In genomic region chr20:17590245-17590644, GRCh38 we compare ENCODE assay signal across 23 cellular contexts. TPM values are rescaled to one million over a fixed set of nuclear protein-coding genes. Genes with fewer than 3 reads are reported as not detected.
A peak's percentile ranks its signal among the peaks of the same experiment; 100 is the strongest.
DNase-seq lines count a peak whose midpoint lies in the region; ATAC-seq, FAIRE-seq and TF ChIP-seq lines count a peak whose summit lies in the region.
"Had no signal": no experiment of that assay in that cellular context is flagged by ENCODE, and none has a peak within 500 bp of the region (broad histone marks: within the 10 kb centered on the region; RNA-seq: fewer than 3 reads in every experiment).

No MANE protein-coding gene starts in this region.

- H3K36me3 ChIP-seq in GM23338 (ENCODE audit: insufficient read depth) = no peaks in the 10 kb centered on the region
- H3K36me3 ChIP-seq in adipocyte (ENCODE audit: control insufficient read depth, insufficient read depth, low read length, severe bottlenecking) = peaks cover 12% of the 10 kb centered on the region
- peaks cover 0 to 7% (median 3%) of the 10 kb centered on the region in 4 donors for H3K36me3 ChIP-seq in stomach
- no peaks in the 10 kb centered on the region for H3K36me3 ChIP-seq in HAP-1 (replicated peaks)

- intact Hi-C loops in stomach (cut with DNase I; ENCODE audit: low total_unique reads) = no loop called here

- ATAC-seq in GM23338 (no peak), HG02884 (IDR thresholded peaks at IDR 0.05; ENCODE audit: unreplicated experiment) (no peak)

- H3K27me3 ChIP-seq in GM23338 (ENCODE audit: insufficient read depth) = no peaks in the 10 kb centered on the region
- no peaks in the 10 kb centered on the region for H3K27me3 ChIP-seq in adipocyte (replicated peaks; ENCODE audit: control insufficient read depth, insufficient read depth, low read length)
- no peaks in the 10 kb centered on the region for H3K27me3 ChIP-seq in stomach
- H3K27me3 ChIP-seq in HAP-1 (ENCODE audit: low read depth) = no peaks in the 10 kb centered on the region

- H4K20me1 ChIP-seq in GM23338 (replicated peaks; ENCODE audit: insufficient read depth) = peaks cover 17% of the 10 kb centered on the region

- peak; percentile 45 for FAIRE-seq in islet of Langerhans (lab: Jason Lieb, UNC)
- FAIRE-seq: H54, HTR-8/SVneo had no signal

- no peaks in the 10 kb centered on the region for H3K9me3 Mint-ChIP-seq in GM23338
- H3K9me3 Mint-ChIP-seq: activated naive CD8-positive, alpha-beta T cell treated with anti-CD3 and anti-CD28 coated beads, Interleukin-2, amount 10 ng/mL, durations not matched to agents 7 days and 5 days; endodermal cell; stimulated activated naive CD8-positive, alpha-beta T cell treated with anti-CD3 and anti-CD28 coated beads, Interleukin-15, Interleukin-2, amounts not matched to agents 100 ng/mL and 50 ng/mL, for 24 hours had no signal

- H3K9me2 ChIP-seq in GM23338 (ENCODE audit: insufficient read depth) = no peaks in the 10 kb centered on the region

- no peaks in the 10 kb centered on the region for H3K9me3 ChIP-seq in adipocyte (ENCODE audit: control insufficient read depth, low read length)
- H3K9me3 ChIP-seq in stomach = no peaks in the 10 kb centered on the region
- no peaks in the 10 kb centered on the region for H3K9me3 ChIP-seq in HAP-1

- H3K9ac ChIP-seq in adipocyte (ENCODE audit: low read length) = no peak overlapping the region

- H3K79me2 ChIP-seq in GM23338 (replicated peaks; ENCODE audit: insufficient read depth) = peaks cover 100% of the 10 kb centered on the region

- in situ Hi-C loops in HAP-1 (cut with MboI; ENCODE audit: low sequenced_read_pairs) = no loop called here

- 0 out of 2 replicates have a peak overlapping the region, but pooled peaks have one; percentile 6 for H3K27ac Mint-ChIP-seq in GM23338
- H3K27ac Mint-ChIP-seq: activated naive CD8-positive, alpha-beta T cell treated with anti-CD3 and anti-CD28 coated beads, Interleukin-2, amount 10 ng/mL, durations not matched to agents 7 days and 5 days; endodermal cell; stimulated activated naive CD8-positive, alpha-beta T cell treated with anti-CD3 and anti-CD28 coated beads, Interleukin-15, Interleukin-2, amounts not matched to agents 100 ng/mL and 50 ng/mL, for 24 hours had no signal

- DNase-seq in GM23338 (ENCODE audit: low spot score) (no peak), adipocyte (ENCODE audit: low read depth) (peak; percentile 32), stomach (no peak), DMS53 (lab: John Stamatoyannopoulos, UW) (no peak), HAP-1 (ENCODE audit: low spot score in 2 of 2) (no peak), NCI-H146 treated with DMSO at 0.1 percent for 48 hours (lab: John Stamatoyannopoulos, UW; ENCODE audit: unreplicated experiment) (no peak)
- DNase-seq: activated CD4-positive, alpha-beta T cell treated with anti-CD3 and anti-CD28 coated beads for 48 hours; activated naive CD8-positive, alpha-beta T cell treated with anti-CD3 and anti-CD28 coated beads, Interleukin-2, amount 10 ng/mL, durations not matched to agents 7 days and 5 days; activated T-cell treated with anti-CD3 and anti-CD28 coated beads for 4 hours; central memory CD4-positive, alpha-beta T cell; COR-L47; endodermal cell; GDM1; left cardiac atrium; NCI-H1694 treated with DMSO at 0.1 percent for 48 hours; NCI-H446 treated with DMSO at 0.1 percent for 48 hours; SHP77; stimulated activated CD4-positive, alpha-beta T cell treated with anti-CD3 and anti-CD28 coated beads, Interleukin-15, amount 100 ng/mL, for 24 hours had no signal

- no peaks in the 10 kb centered on the region for H3F3A ChIP-seq in GM23338 (replicated peaks; ENCODE audit: low read depth)

- H2AFZ ChIP-seq in GM23338 = no peak overlapping the region

- TF ChIP-seq EP300 in stomach (IDR thresholded peaks at IDR 0.05) = no peak

- H3K4me3 Mint-ChIP-seq in GM23338 = no peak overlapping the region
- H3K4me3 Mint-ChIP-seq: activated naive CD8-positive, alpha-beta T cell treated with anti-CD3 and anti-CD28 coated beads, Interleukin-2, amount 10 ng/mL, durations not matched to agents 7 days and 5 days; endodermal cell; stimulated activated naive CD8-positive, alpha-beta T cell treated with anti-CD3 and anti-CD28 coated beads, Interleukin-15, Interleukin-2, amounts not matched to agents 100 ng/mL and 50 ng/mL, for 24 hours had no signal

- peaks cover 29% of the 10 kb centered on the region for H3K4me1 Mint-ChIP-seq in GM23338

- 14 to 39% (median 18%) methylated on average over 1 of the region's 1 CpG for WGBS in stomach, 5 donors

- H3K4me3 ChIP-seq in GM23338 = no peak overlapping the region
- no peak overlapping the region for H3K4me3 ChIP-seq in adipocyte (ENCODE audit: low read length)
- H3K4me3 ChIP-seq in stomach = peak overlapping the region in 1 of 4 donors; percentile 10
- H3K4me3 ChIP-seq in HAP-1 = no peak overlapping the region

- no peak for TF ChIP-seq CTCF in GM23338 (conservative IDR thresholded peaks at IDR 0.05; ENCODE audit: low read depth in 2 of 2)
- TF ChIP-seq CTCF in stomach (IDR thresholded peaks at IDR 0.05) = no peak

- no peak overlapping the region for H3K4me2 ChIP-seq in GM23338

- H3K27me3 Mint-ChIP-seq in GM23338 (ENCODE audit: insufficient read depth, low read depth, poor library complexity) = peaks cover 1% of the 10 kb centered on the region
- H3K27me3 Mint-ChIP-seq: activated naive CD8-positive, alpha-beta T cell treated with anti-CD3 and anti-CD28 coated beads, Interleukin-2, amount 10 ng/mL, durations not matched to agents 7 days and 5 days; stimulated activated naive CD8-positive, alpha-beta T cell treated with anti-CD3 and anti-CD28 coated beads, Interleukin-15, Interleukin-2, amounts not matched to agents 100 ng/mL and 50 ng/mL, for 24 hours had no signal

- H3K4me1 ChIP-seq in GM23338 (ENCODE audit: insufficient read depth) (peaks cover 5% of the 10 kb centered on the region; the same call in 1 of the 2 replicates), adipocyte (ENCODE audit: control insufficient read depth, insufficient read depth, low read length) (peaks cover 31% of the 10 kb centered on the region), stomach (peaks cover 61 to 100% (median 85%) of the 10 kb centered on the region in 4 donors), HAP-1 (no peaks in the 10 kb centered on the region; the same call in none of the 2 replicates)

- peaks cover 2% of the 10 kb centered on the region; the same call in 1 of the 3 replicates for H3K36me3 Mint-ChIP-seq in GM23338 (ENCODE audit: low read depth)

- TF ChIP-seq POLR2A in stomach (IDR thresholded peaks at IDR 0.05) = no peak

- H3K27ac ChIP-seq in GM23338 (ENCODE audit: low read depth) = no peak overlapping the region
- peak overlapping the region in 4 of 5 donors; percentile 57 to 80 (median 74) for H3K27ac ChIP-seq in stomach

TF ChIP-seq in GM23338, 12 proteins besides CTCF, POLR2A, EP300 and RAD21 (continues in another document):
- TF ChIP-seq EZH2 (IDR thresholded peaks at IDR 0.05; ENCODE audit: low read depth, unreplicated experiment) = no peak
- TF ChIP-seq POLR2AphosphoS5 (IDR thresholded peaks at IDR 0.05; ENCODE audit: low read depth) = no peak

RNA-seq across cellular contexts. Expression of gene DSTN, which starts 20.4 kb away (rescaled TPM):
- 145 and 162 TPM in 2 replicates for total RNA-seq in GM23338 (2014; rRNA removed; shearing (Covaris generic))
- 456 and 459 TPM in 2 replicates for polyA plus RNA-seq in GM23338 (2016; fragmentation: Nextera tagmentation; extraction: Ambion mirVana)
- total RNA-seq in stomach = 1,000 to 10,000 TPM in 1 of 5 donors, 100 to 1,000 TPM in 4; 334 to 1,254 (median 555) TPM
- 100 to 1,000 TPM; 464 to 624 (median 598) TPM for polyA plus RNA-seq in stomach

RNA-seq across cellular contexts. Expression of gene BFSP1, which starts 59.1 kb away (rescaled TPM):
- total RNA-seq in GM23338 (2014; rRNA removed; shearing (Covaris generic)) = 4.9 and 5.0 TPM in 2 replicates
- polyA plus RNA-seq in GM23338 (2016; fragmentation: Nextera tagmentation; extraction: Ambion mirVana) = 2.7 and 3.1 TPM in 2 replicates
- 1 to 10 TPM in 3 of 5 donors, not detected in 2; 1.7 to 7.1 (median 3.2) TPM for total RNA-seq in stomach
- polyA plus RNA-seq in stomach = 1 to 10 TPM in 1 of 3 donors, under 1 TPM in 1, not detected in 1; 0.70 to 1.2 TPM
